Comparison of ENCODE assay signal across 18 cellular contexts in genomic region chr6:69732045-69732444, GRCh38.
"Had no signal": no experiment of that assay in that cellular context is flagged by ENCODE, and none has a peak within 500 bp of the region (broad histone marks: within the 10 kb centered on the region; RNA-seq: fewer than 3 reads in every experiment).

No MANE protein-coding gene starts in this region.

- H3K27ac ChIP-seq: left lung, stomach, testis, VCaP had no signal

- H3K36me3 Mint-ChIP-seq: activated naive CD4-positive, alpha-beta T cell treated with anti-CD3 and anti-CD28 coated beads, Interleukin-2, amount 50 U/mL, for 72 hours had no signal

- H3K4me1 ChIP-seq: left lung, testis had no signal

- H3K4me3 ChIP-seq: left lung, smooth muscle cell, stomach, testis had no signal

- H3K27me3 Mint-ChIP-seq: progenitor cell of endocrine pancreas, type B pancreatic cell had no signal

- H3K9me3 ChIP-seq: left lung, stomach, testis had no signal

- H3K27me3 ChIP-seq: left lung, stomach, testis had no signal

- H3K4me1 Mint-ChIP-seq: endodermal cell; stimulated activated effector memory CD8-positive, alpha-beta T cell treated with anti-CD3 and anti-CD28 coated beads, Interleukin-12 subunit alpha, Interleukin-12 subunit beta, amount 100 ng/mL, for 72 hours had no signal

- H3K4me3 Mint-ChIP-seq: endodermal cell; stimulated activated effector memory CD8-positive, alpha-beta T cell treated with anti-CD3 and anti-CD28 coated beads, Interleukin-12 subunit alpha, Interleukin-12 subunit beta, amount 100 ng/mL, for 72 hours; type B pancreatic cell had no signal

- ATAC-seq: activated naive CD4-positive, alpha-beta T cell treated with anti-CD3 and anti-CD28 coated beads, Interleukin-2, amount 50 U/mL, for 72 hours; left lung; stimulated activated effector memory CD8-positive, alpha-beta T cell treated with anti-CD3 and anti-CD28 coated beads, Interleukin-12 subunit alpha, Interleukin-12 subunit beta, amount 100 ng/mL, for 72 hours had no signal

- DNase-seq: activated CD4-positive, alpha-beta T cell treated with anti-CD3 and anti-CD28 coated beads, Interleukin-2, amount 50 U/mL, for 4 hours; activated gamma-delta T cell treated with Interleukin-2 at 50 U/mL for 16 hours; amygdala; caudate nucleus; endodermal cell; kidney; left lung; mammary epithelial cell; occipital lobe; stimulated activated CD4-positive, alpha-beta T cell treated with anti-CD3 and anti-CD28 coated beads, Interleukin-4, amount 100 ng/mL, for 24 hours; stomach; testis had no signal

- H3K9me3 Mint-ChIP-seq: activated naive CD4-positive, alpha-beta T cell treated with anti-CD3 and anti-CD28 coated beads, Interleukin-2, amount 50 U/mL, for 72 hours; endodermal cell; stimulated activated effector memory CD8-positive, alpha-beta T cell treated with anti-CD3 and anti-CD28 coated beads, Interleukin-12 subunit alpha, Interleukin-12 subunit beta, amount 100 ng/mL, for 72 hours; type B pancreatic cell had no signal

- H3K27ac Mint-ChIP-seq: activated naive CD4-positive, alpha-beta T cell treated with anti-CD3 and anti-CD28 coated beads, Interleukin-2, amount 50 U/mL, for 72 hours; endodermal cell; progenitor cell of endocrine pancreas; stimulated activated effector memory CD8-positive, alpha-beta T cell treated with anti-CD3 and anti-CD28 coated beads, Interleukin-12 subunit alpha, Interleukin-12 subunit beta, amount 100 ng/mL, for 72 hours; type B pancreatic cell had no signal
